ENCODE assay signal across 1 cellular context in genomic region chr1:26094677-26095383, GRCh38.
TF ChIP-seq lines count a peak whose summit lies in the region.

No MANE protein-coding gene starts in this region.

TF ChIP-seq in K562, 482 proteins besides CTCF, POLR2A, EP300 and RAD21 (continued from another document and continues in another):
- TF ChIP-seq ZBTB40 (IDR thresholded peaks at IDR 0.05) (peak; percentile 56), ZBTB40 (CRISPR knock-in tag; IDR thresholded peaks at IDR 0.05) (no peak), ZFP36 (IDR thresholded peaks at IDR 0.05; ENCODE audit: low read depth, low read length, partially characterized antibody) (peak; percentile 63), RUNX1 (IDR thresholded peaks at IDR 0.05; ENCODE audit: low read depth) (no peak), RCOR1 (IDR thresholded peaks at IDR 0.05; ENCODE audit: borderline replicate concordance in 1 of 2, low read depth in 2 of 2, low read length in 2 of 2) (peak in 1 of 2 experiments; percentile 55; a peak in 2 of 4 replicates), ZFX (CRISPR knock-in tag; IDR thresholded peaks at IDR 0.05) (peak; percentile 51), MEF2D (tag; conservative IDR thresholded peaks at IDR 0.05; ENCODE audit: low read depth) (no peak; the same call in 1 of the 2 replicates), ZNF592 (IDR thresholded peaks at IDR 0.05) (peak; percentile 81; the same call in 1 of the 2 replicates), HDAC6 (IDR thresholded peaks at IDR 0.05; ENCODE audit: low read depth, low read length) (no peak), E2F1 (CRISPR knock-in tag; IDR thresholded peaks at IDR 0.05) (no peak), ELF1 (tag; IDR thresholded peaks at IDR 0.05) (peak; percentile 75), MITF (IDR thresholded peaks at IDR 0.05) (peak; percentile 55; the same call in 1 of the 2 replicates), SMAD1 (IDR thresholded peaks at IDR 0.05; ENCODE audit: low read depth, low read length, partially characterized antibody) (no peak), HMGXB4 (CRISPR knock-in tag; IDR thresholded peaks at IDR 0.05) (0 out of 2 replicates have a peak, but pooled peaks have one; percentile 40), ATF4 (CRISPR knock-in tag; IDR thresholded peaks at IDR 0.05) (no peak)
